11 cellular contexts compared by ENCODE assay signal in the genomic region with DNA sequence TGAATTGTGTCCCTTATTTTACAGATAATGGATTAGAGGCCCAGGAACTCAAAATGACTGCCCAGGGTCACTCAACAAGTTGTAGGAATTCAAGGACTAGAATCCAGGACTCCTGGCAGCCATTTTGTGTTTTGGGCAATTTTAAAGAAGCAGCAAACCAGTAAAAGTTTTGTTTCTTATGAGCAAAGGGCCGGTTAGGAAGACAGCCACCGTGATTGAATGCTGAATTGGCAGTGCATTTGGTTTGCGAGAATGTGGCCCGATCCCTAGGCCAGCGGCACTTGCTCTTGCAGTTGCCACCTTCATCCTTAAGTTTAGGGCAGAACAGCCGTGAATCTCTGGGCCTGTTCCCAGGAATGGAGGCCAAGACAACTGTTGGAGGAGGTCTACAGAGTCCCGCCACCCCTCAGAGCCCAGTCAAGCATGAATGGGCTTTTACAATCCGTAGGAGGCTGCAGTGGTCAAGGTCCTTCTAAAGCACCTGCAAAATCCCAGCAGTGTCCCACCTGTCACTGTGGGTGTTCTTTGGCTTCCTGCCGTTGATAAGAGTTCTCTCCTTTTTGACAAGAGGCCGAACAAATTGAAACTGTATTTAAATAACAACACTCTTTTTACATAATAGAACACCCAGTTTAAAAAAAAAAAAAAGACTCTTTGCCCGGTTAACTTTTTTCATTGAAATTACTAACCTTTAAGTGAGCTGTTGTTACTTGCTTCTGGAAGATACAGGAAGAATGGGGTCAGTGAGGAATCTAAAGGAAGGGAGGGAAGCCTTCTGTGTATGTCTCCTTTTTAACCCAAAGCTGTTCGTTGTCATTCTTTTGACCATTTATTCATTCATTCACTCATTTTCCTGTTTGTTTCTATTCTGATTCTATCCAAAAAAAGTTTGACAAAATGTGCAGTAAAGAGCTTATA.
DNase-seq lines count a peak whose midpoint lies in the region; ATAC-seq and TF ChIP-seq lines count a peak whose summit lies in the region.
"Had no signal": no experiment of that assay in that cellular context is flagged by ENCODE, and none has a peak within 500 bp of the region (broad histone marks: within the 10 kb centered on the region; RNA-seq: fewer than 3 reads in every experiment).

No MANE protein-coding gene starts in this region.

- H3K9me3 ChIP-seq in colonic mucosa (no peaks in the 10 kb centered on the region), lung (ENCODE audit: control insufficient read depth in 2 of 2, insufficient read depth in 1 of 2, low read length in 1 of 2) (no peaks in the 10 kb centered on the region), thyroid gland (no peaks in the 10 kb centered on the region)

- ATAC-seq in lung (ENCODE audit: insufficient read depth, low FRiP score): no peak
- ATAC-seq in HG02678 (IDR thresholded peaks at IDR 0.05; ENCODE audit: unreplicated experiment): no peak

- peak in 1 of 2 donors; percentile 28 for TF ChIP-seq POLR2A in thyroid gland (IDR thresholded peaks at IDR 0.05)

- no peak for DNase-seq in LNCaP clone FGC (ENCODE audit: low read depth)
- peak; percentile 41 for DNase-seq in colonic mucosa
- no peak for DNase-seq in lung (ENCODE audit: low spot score)
- DNase-seq in thyroid gland: peak; percentile 80
- no peak for DNase-seq in NCI-H524 (lab: John Stamatoyannopoulos, UW)
- DNase-seq in NCI-H2029 treated with DMSO at 0.1 percent for 48 hours (lab: John Stamatoyannopoulos, UW): no peak
- DNase-seq: activated CD4-positive, CD25-positive, alpha-beta regulatory T cell; activated naive CD4-positive, alpha-beta T cell treated with anti-CD3 and anti-CD28 coated beads for 36 hours; NCI-H2081 treated with DMSO at 0.1 percent for 48 hours; stimulated activated CD4-positive, alpha-beta T cell treated with anti-CD3 and anti-CD28 coated beads, Interleukin-4, amount 100 ng/mL, for 24 hours had no signal

- TF ChIP-seq CTCF in LNCaP clone FGC (IDR thresholded peaks at IDR 0.05; ENCODE audit: control insufficient read depth, extremely low read depth, insufficient read depth): no peak
- TF ChIP-seq CTCF in colonic mucosa (IDR thresholded peaks at IDR 0.05): no peak
- no peak for TF ChIP-seq CTCF in lung (IDR thresholded peaks at IDR 0.05; ENCODE audit: control extremely low read depth, extremely low read depth)
- TF ChIP-seq CTCF in thyroid gland (IDR thresholded peaks at IDR 0.05): no peak

- peak overlapping the region in 1 of 2 donors; percentile 75 for H3K9ac ChIP-seq in colonic mucosa (ENCODE audit: low read depth in 2 of 2, low read length in 2 of 2)

- H3K27ac ChIP-seq in colonic mucosa (peak overlapping the region; percentile 65), lung (ENCODE audit: low read depth in 1 of 2, low read length in 1 of 2) (peak overlapping the region; percentile 13 to 94), thyroid gland (peak overlapping the region; percentile 89 to 97 (median 93))

- no peaks in the 10 kb centered on the region for H3K27me3 ChIP-seq in colonic mucosa
- H3K27me3 ChIP-seq in lung (ENCODE audit: control insufficient read depth, insufficient read depth): no peaks in the 10 kb centered on the region
- no peaks in the 10 kb centered on the region for H3K27me3 ChIP-seq in thyroid gland

- H3K4me3 ChIP-seq in LNCaP clone FGC (ENCODE audit: low read depth, low read length) (peak overlapping the region; percentile 19; the same call in 1 of the 2 replicates), colonic mucosa (no peak overlapping the region), lung (no peak overlapping the region), thyroid gland (replicated peaks in 1 of 3) (no peak overlapping the region)

- H3K36me3 ChIP-seq in colonic mucosa (no peaks in the 10 kb centered on the region), lung (ENCODE audit: control insufficient read depth in 2 of 2, insufficient read depth in 2 of 2, low read length in 2 of 2) (no peaks in the 10 kb centered on the region), thyroid gland (no peaks in the 10 kb centered on the region)

- peaks cover 19% of the 10 kb centered on the region for H3K4me1 ChIP-seq in colonic mucosa
- H3K4me1 ChIP-seq in lung (ENCODE audit: control insufficient read depth in 2 of 2, insufficient read depth in 2 of 2, low read length in 2 of 2): peaks cover 15 to 43% of the 10 kb centered on the region in 2 donors
- H3K4me1 ChIP-seq in thyroid gland: peaks cover 75 to 86% of the 10 kb centered on the region in 2 donors

- intact Hi-C loops in colonic mucosa (cut with DNase I): no loop called here
- intact Hi-C loops in thyroid gland (cut with DNase I): no loop called here

- WGBS in lung, 2 donors: 59 to 85% methylated on average over 12 of the region's 12 CpGs
- WGBS in thyroid gland, 2 donors: 36 to 59% methylated on average over 11 to 12 of the region's 12 CpGs

Comparison
In these comparisons a context has a peak if more than half of its experiments do, and no peak if none do; other contexts are left out.
1. DNase-seq: peak in colonic mucosa (single experiment) and thyroid gland (2 of 2); none in LNCaP clone FGC (single experiment), lung (single experiment), NCI-H524 (0 of 2) and NCI-H2029 treated with DMSO at 0.1 percent for 48 hours (single experiment).
2. Peak in every context shown above with its lines, with median percentiles within 50 percentile points of each other: H3K27ac ChIP-seq.